In the genomic region with DNA sequence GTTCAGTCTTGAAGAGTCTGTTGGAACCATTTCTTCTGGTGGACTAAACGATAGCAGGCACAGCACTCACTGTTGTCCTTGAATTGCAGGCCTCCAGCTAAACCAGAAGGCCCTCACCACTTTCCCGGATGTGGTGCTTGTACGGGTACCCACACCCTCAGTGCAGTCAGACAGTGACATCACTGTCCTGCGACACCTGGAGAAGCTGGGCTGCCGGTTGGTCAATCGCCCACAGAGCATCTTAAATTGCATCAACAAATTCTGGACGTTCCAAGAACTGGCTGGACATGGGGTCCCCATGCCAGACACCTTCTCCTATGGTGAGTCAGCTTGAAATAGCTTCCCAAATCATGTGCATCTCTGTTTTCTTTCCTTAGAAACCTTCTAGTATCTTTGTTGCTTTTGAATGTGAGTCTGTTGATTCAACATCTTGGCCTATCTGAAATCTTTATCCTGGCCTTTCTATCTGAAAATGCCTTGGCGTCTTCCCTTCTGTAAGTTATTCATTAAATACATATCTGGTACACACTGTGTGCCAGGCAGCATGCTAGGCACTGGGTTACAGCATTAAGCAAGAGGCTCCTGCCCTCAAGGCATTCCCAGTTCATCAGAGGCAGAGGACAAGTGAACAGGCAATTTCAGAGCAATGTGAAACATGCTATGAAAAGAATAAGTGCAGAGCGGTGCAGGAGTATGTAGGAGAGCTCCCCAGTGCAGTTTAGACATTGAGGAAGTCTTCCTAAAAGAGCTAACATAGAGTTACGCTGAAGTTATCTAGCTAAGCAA, we compare ENCODE assay signal across 1 cellular context.
TF ChIP-seq lines count a peak whose summit lies in the region.

No MANE protein-coding gene starts in this region.

TF ChIP-seq in GM12878, 131 proteins besides CTCF, POLR2A, EP300 and RAD21:
- TF ChIP-seq, protein P1, sequence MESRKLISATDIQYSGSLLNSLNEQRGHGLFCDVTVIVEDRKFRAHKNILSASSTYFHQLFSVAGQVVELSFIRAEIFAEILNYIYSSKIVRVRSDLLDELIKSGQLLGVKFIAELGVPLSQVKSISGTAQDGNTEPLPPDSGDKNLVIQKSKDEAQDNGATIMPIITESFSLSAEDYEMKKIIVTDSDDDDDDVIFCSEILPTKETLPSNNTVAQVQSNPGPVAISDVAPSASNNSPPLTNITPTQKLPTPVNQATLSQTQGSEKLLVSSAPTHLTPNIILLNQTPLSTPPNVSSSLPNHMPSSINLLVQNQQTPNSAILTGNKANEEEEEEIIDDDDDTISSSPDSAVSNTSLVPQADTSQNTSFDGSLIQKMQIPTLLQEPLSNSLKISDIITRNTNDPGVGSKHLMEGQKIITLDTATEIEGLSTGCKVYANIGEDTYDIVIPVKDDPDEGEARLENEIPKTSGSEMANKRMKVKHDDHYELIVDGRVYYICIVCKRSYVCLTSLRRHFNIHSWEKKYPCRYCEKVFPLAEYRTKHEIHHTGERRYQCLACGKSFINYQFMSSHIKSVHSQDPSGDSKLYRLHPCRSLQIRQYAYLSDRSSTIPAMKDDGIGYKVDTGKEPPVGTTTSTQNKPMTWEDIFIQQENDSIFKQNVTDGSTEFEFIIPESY (IDR thresholded peaks at IDR 0.05): no peak
- TF ChIP-seq MTA2 (IDR thresholded peaks at IDR 0.05; ENCODE audit: low read depth): no peak
- no peak for TF ChIP-seq IKZF2 (IDR thresholded peaks at IDR 0.05)
- TF ChIP-seq POU2F2 (IDR thresholded peaks at IDR 0.05; ENCODE audit: borderline replicate concordance, low read depth, low read length): no peak
- no peak for TF ChIP-seq PAX5 (IDR thresholded peaks at IDR 0.05; ENCODE audit: borderline replicate concordance, low read depth, low read length)
- no peak for TF ChIP-seq STAT1 (conservative IDR thresholded peaks at IDR 0.05)
- TF ChIP-seq TARDBP (IDR thresholded peaks at IDR 0.05; ENCODE audit: borderline replicate concordance): no peak
- no peak for TF ChIP-seq HDAC2 (IDR thresholded peaks at IDR 0.05)
- TF ChIP-seq SIN3A (IDR thresholded peaks at IDR 0.05; ENCODE audit: low read depth, low read length): no peak
- TF ChIP-seq MEF2A (IDR thresholded peaks at IDR 0.05; ENCODE audit: insufficient read depth, low read depth, low read length): no peak
- TF ChIP-seq FOXM1 (IDR thresholded peaks at IDR 0.05; ENCODE audit: low read depth, low read length): no peak
- no peak for TF ChIP-seq NFYA (IDR thresholded peaks at IDR 0.05; ENCODE audit: borderline replicate concordance, low read depth, low read length)
- no peak for TF ChIP-seq RCOR1 (conservative IDR thresholded peaks at IDR 0.05; ENCODE audit: low read depth, low read length)
- TF ChIP-seq, protein P2, sequence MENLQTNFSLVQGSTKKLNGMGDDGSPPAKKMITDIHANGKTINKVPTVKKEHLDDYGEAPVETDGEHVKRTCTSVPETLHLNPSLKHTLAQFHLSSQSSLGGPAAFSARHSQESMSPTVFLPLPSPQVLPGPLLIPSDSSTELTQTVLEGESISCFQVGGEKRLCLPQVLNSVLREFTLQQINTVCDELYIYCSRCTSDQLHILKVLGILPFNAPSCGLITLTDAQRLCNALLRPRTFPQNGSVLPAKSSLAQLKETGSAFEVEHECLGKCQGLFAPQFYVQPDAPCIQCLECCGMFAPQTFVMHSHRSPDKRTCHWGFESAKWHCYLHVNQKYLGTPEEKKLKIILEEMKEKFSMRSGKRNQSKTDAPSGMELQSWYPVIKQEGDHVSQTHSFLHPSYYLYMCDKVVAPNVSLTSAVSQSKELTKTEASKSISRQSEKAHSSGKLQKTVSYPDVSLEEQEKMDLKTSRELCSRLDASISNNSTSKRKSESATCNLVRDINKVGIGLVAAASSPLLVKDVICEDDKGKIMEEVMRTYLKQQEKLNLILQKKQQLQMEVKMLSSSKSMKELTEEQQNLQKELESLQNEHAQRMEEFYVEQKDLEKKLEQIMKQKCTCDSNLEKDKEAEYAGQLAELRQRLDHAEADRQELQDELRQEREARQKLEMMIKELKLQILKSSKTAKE (IDR thresholded peaks at IDR 0.05; ENCODE audit: low read depth, poor library complexity, severe bottlenecking): no peak
- TF ChIP-seq RAD51 (IDR thresholded peaks at IDR 0.05): no peak
- TF ChIP-seq, protein P3, sequence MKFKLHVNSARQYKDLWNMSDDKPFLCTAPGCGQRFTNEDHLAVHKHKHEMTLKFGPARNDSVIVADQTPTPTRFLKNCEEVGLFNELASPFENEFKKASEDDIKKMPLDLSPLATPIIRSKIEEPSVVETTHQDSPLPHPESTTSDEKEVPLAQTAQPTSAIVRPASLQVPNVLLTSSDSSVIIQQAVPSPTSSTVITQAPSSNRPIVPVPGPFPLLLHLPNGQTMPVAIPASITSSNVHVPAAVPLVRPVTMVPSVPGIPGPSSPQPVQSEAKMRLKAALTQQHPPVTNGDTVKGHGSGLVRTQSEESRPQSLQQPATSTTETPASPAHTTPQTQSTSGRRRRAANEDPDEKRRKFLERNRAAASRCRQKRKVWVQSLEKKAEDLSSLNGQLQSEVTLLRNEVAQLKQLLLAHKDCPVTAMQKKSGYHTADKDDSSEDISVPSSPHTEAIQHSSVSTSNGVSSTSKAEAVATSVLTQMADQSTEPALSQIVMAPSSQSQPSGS (IDR thresholded peaks at IDR 0.05; ENCODE audit: low read length): no peak
- TF ChIP-seq, protein P4, sequence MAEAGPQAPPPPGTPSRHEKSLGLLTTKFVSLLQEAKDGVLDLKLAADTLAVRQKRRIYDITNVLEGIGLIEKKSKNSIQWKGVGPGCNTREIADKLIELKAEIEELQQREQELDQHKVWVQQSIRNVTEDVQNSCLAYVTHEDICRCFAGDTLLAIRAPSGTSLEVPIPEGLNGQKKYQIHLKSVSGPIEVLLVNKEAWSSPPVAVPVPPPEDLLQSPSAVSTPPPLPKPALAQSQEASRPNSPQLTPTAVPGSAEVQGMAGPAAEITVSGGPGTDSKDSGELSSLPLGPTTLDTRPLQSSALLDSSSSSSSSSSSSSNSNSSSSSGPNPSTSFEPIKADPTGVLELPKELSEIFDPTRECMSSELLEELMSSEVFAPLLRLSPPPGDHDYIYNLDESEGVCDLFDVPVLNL (IDR thresholded peaks at IDR 0.05; ENCODE audit: low read depth, low read length): no peak
- TF ChIP-seq MEF2B (IDR thresholded peaks at IDR 0.05; ENCODE audit: partially characterized antibody, poor library complexity, severe bottlenecking): no peak
- no peak for TF ChIP-seq RELA (IDR thresholded peaks at IDR 0.05; ENCODE audit: borderline replicate concordance, partially characterized antibody)
